Comparison of ENCODE assay signal across 1 cellular context in the genomic region with DNA sequence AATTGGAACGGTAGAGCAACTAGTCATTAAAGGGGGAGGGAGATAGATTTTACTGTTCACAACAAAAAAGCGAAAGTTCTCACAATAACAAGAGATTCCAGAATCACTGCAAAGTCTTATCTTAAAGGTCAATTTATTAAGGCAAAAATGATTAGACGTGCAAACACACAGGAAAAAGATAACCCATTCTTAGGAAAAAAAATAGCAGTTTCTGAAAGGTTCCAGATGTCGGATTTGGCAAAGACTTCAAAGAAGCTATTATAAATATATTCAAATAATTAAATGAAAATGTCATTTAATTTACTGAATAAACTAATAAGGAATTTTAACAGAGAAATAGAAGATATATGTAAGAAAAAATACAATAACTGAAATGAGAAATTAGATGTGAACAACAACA.
TF ChIP-seq lines count a peak whose summit lies in the region.

No MANE protein-coding gene starts in this region.

TF ChIP-seq in IMR-90, 13 proteins besides CTCF, POLR2A, EP300 and RAD21 (continued from another document):
- TF ChIP-seq MAZ (IDR thresholded peaks at IDR 0.05; ENCODE audit: borderline replicate concordance, low read depth, low read length) (no peak), RFX5 (IDR thresholded peaks at IDR 0.05; ENCODE audit: low read depth, low read length) (no peak), NFE2L2 (IDR thresholded peaks at IDR 0.05; ENCODE audit: low read depth, low read length) (no peak), MAFK (IDR thresholded peaks at IDR 0.05; ENCODE audit: low read depth, low read length) (no peak)
- TF ChIP-seq, protein P1, sequence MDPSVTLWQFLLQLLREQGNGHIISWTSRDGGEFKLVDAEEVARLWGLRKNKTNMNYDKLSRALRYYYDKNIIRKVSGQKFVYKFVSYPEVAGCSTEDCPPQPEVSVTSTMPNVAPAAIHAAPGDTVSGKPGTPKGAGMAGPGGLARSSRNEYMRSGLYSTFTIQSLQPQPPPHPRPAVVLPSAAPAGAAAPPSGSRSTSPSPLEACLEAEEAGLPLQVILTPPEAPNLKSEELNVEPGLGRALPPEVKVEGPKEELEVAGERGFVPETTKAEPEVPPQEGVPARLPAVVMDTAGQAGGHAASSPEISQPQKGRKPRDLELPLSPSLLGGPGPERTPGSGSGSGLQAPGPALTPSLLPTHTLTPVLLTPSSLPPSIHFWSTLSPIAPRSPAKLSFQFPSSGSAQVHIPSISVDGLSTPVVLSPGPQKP (IDR thresholded peaks at IDR 0.05; ENCODE audit: borderline replicate concordance, low read depth, low read length), result no peak
